In the genomic region with DNA sequence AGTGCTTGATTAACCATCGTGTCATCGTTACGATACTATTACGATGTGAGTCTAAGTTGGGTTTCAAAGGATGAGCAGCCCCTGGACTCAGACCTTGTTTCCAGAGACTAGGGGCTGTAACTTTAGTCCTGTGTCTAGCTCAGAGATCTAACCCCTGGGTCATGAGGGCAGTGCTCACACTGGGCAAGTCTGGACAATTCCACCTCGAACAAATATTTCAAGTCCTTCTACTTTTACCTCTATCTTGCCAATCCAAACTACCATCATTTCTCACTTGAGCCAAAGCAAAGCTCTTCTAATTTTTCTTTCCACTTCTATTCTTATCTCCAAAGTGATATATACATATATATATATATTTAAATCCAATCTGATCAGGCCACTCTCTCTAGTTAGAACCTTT, we compare ENCODE assay signal across 29 cellular contexts.
"Had no signal": no experiment of that assay in that cellular context is flagged by ENCODE, and none has a peak within 500 bp of the region (broad histone marks: within the 10 kb centered on the region; RNA-seq: fewer than 3 reads in every experiment).

No MANE protein-coding gene starts in this region.

- ATAC-seq: activated CD4-positive, CD25-positive, alpha-beta regulatory T cell treated with anti-CD3 and anti-CD28 coated beads, Interleukin-2, amount 50 U/mL, for 24 hours; body of pancreas; effector memory CD8-positive, alpha-beta T cell; esophagus mucosa; heart right ventricle; left lung; lower lobe of right lung; mucosa of descending colon; natural killer cell treated with Interleukin-12 subunit alpha and Interleukin-12 subunit beta and Interleukin-15 and Interleukin-18, amount 100 ng/mL, for 72 hours; T-helper 17 cell had no signal

- H3K4me1 ChIP-seq: adrenal gland had no signal

- H3K27ac ChIP-seq: adrenal gland, body of pancreas, heart right ventricle, left lung, lower lobe of right lung, right lobe of liver, vagina, WERI-Rb-1 had no signal

- H3K4me3 Mint-ChIP-seq: activated naive CD8-positive, alpha-beta T cell; effector memory CD8-positive, alpha-beta T cell; natural killer cell treated with Interleukin-12 subunit alpha and Interleukin-12 subunit beta and Interleukin-15 and Interleukin-18, amount 100 ng/mL, for 72 hours; stimulated activated naive CD8-positive, alpha-beta T cell treated with anti-CD3 and anti-CD28 coated beads, Interleukin-15, Interleukin-2, amounts not matched to agents 100 ng/mL and 50 ng/mL, for 24 hours; T-helper 17 cell had no signal

- H3K4me3 ChIP-seq: adrenal gland, body of pancreas, heart right ventricle, left lung, lower lobe of right lung, mucosa of descending colon, right lobe of liver, upper lobe of left lung, vagina had no signal

- H3K27me3 Mint-ChIP-seq: activated naive CD8-positive, alpha-beta T cell; effector memory CD8-positive, alpha-beta T cell; natural killer cell treated with Interleukin-12 subunit alpha and Interleukin-12 subunit beta and Interleukin-15 and Interleukin-18, amount 100 ng/mL, for 72 hours; stimulated activated naive CD8-positive, alpha-beta T cell treated with anti-CD3 and anti-CD28 coated beads, Interleukin-15, Interleukin-2, amounts not matched to agents 100 ng/mL and 50 ng/mL, for 24 hours; T-helper 17 cell had no signal

- H3K27me3 ChIP-seq: adrenal gland, body of pancreas, heart right ventricle, left lung, right lobe of liver, upper lobe of left lung, vagina had no signal

- H3K9me3 Mint-ChIP-seq: effector memory CD8-positive, alpha-beta T cell; natural killer cell treated with Interleukin-12 subunit alpha and Interleukin-12 subunit beta and Interleukin-15 and Interleukin-18, amount 100 ng/mL, for 72 hours; stimulated activated naive CD8-positive, alpha-beta T cell treated with anti-CD3 and anti-CD28 coated beads, Interleukin-15, Interleukin-2, amounts not matched to agents 100 ng/mL and 50 ng/mL, for 24 hours had no signal

- DNase-seq: activated CD4-positive, alpha-beta T cell treated with anti-CD3 and anti-CD28 coated beads for 48 hours; activated CD4-positive, alpha-beta T cell treated with anti-CD3 and anti-CD28 coated beads, Interleukin-2, amount 50 U/mL, for 48 hours; activated CD8-positive, alpha-beta memory T cell treated with anti-CD3 and anti-CD28 coated beads for 24 hours; activated effector memory CD4-positive, alpha-beta T cell treated with Interleukin-2 at 50 U/mL for 16 hours; activated naive CD4-positive, alpha-beta T cell treated with Interleukin-2 at 50 U/mL for 16 hours; adrenal gland; aorta; body of pancreas; cortex of kidney; effector memory CD8-positive, alpha-beta T cell; foreskin melanocyte; heart right ventricle; kidney glomerular epithelial cell; left lung; lower lobe of right lung; mucosa of descending colon; right lobe of liver; stimulated activated CD4-positive, alpha-beta T cell treated with anti-CD3 and anti-CD28 coated beads, Interleukin-2, amount 100 ng/mL, for 48 hours; substantia nigra; T-helper 17 cell; T1000; upper lobe of left lung; WERI-Rb-1 had no signal

- H3K27ac Mint-ChIP-seq: activated naive CD8-positive, alpha-beta T cell; natural killer cell treated with Interleukin-12 subunit alpha and Interleukin-12 subunit beta and Interleukin-15 and Interleukin-18, amount 100 ng/mL, for 72 hours; stimulated activated naive CD8-positive, alpha-beta T cell treated with anti-CD3 and anti-CD28 coated beads, Interleukin-15, Interleukin-2, amounts not matched to agents 100 ng/mL and 50 ng/mL, for 24 hours; T-helper 17 cell had no signal

- H3K9me3 ChIP-seq: adrenal gland, body of pancreas, heart right ventricle, left lung, lower lobe of right lung, mucosa of descending colon, right lobe of liver, upper lobe of left lung, vagina had no signal
